8 cellular contexts compared by ENCODE assay signal in genomic region chr7:130959743-130960207, GRCh38.
DNase-seq lines count a peak whose midpoint lies in the region; ATAC-seq and TF ChIP-seq lines count a peak whose summit lies in the region.

No MANE protein-coding gene starts in this region.

- H3K4me1 ChIP-seq in GM23338 (ENCODE audit: insufficient read depth) (peaks cover 7% of the 10 kb centered on the region; the same call in 1 of the 2 replicates), SK-N-SH (ENCODE audit: control insufficient read depth in 1 of 2, insufficient read depth in 2 of 2, low read depth in 1 of 2, low read length in 1 of 2) (peaks cover 4 to 58% of the 10 kb centered on the region in 2 experiments), esophagus (ENCODE audit: control insufficient read depth in 2 of 2, insufficient read depth in 2 of 2, low read length in 1 of 2) (no peaks in the 10 kb centered on the region), aorta (ENCODE audit: control insufficient read depth in 1 of 2, insufficient read depth in 2 of 2, low read length in 2 of 2) (peaks cover 2 to 6% of the 10 kb centered on the region in 2 donors)

- H3K27ac Mint-ChIP-seq in GM23338, result peak overlapping the region; percentile 88
- peak overlapping the region; percentile 95 for H3K27ac Mint-ChIP-seq in stimulated activated naive B cell treated with anti-CD40 and anti-IgM and Interleukin-4, amounts not matched to agents 10 μg/mL and 1 μg/mL and 100 μg/mL, for 72 hours

- ATAC-seq in GM23338, result peak; percentile 45; the same call in 1 of the 3 replicates
- ATAC-seq in stimulated activated naive B cell treated with anti-CD40 and anti-IgM and Interleukin-4, amounts not matched to agents 10 μg/mL and 1 μg/mL and 100 μg/mL, for 72 hours (replicated peaks), result no peak
- no peak for ATAC-seq in GM18868 (IDR thresholded peaks at IDR 0.05; ENCODE audit: unreplicated experiment)
- ATAC-seq in aorta (ENCODE audit: low FRiP score), result no peak

- H3K9me2 ChIP-seq in GM23338 (ENCODE audit: insufficient read depth), result no peaks in the 10 kb centered on the region
- H3K9me2 ChIP-seq in SK-N-SH, result no peaks in the 10 kb centered on the region

- no peak overlapping the region for H2AFZ ChIP-seq in GM23338
- H2AFZ ChIP-seq in SK-N-SH (ENCODE audit: low read depth), result no peak overlapping the region

- no peak for TF ChIP-seq EP300 in SK-N-SH (IDR thresholded peaks at IDR 0.05; ENCODE audit: borderline replicate concordance in 1 of 2, low read depth in 1 of 2, low read length in 1 of 2)

- H3K9me3 ChIP-seq in SK-N-SH (no peaks in the 10 kb centered on the region), esophagus (ENCODE audit: control insufficient read depth in 2 of 2, insufficient read depth in 1 of 2, low read depth in 1 of 2, low read length in 1 of 2) (no peaks in the 10 kb centered on the region), aorta (ENCODE audit: control insufficient read depth, low read length) (no peaks in the 10 kb centered on the region)

- no peak for TF ChIP-seq RAD21 in SK-N-SH (IDR thresholded peaks at IDR 0.05; ENCODE audit: low read length)

- whole genome bisulfite sequencing in SK-N-SH (ENCODE audit: low lambda C conversion rate), result 32% methylated on average over 9 of the region's 9 CpGs
- 44 to 59% methylated on average over 9 of the region's 9 CpGs for WGBS in esophagus, 2 donors
- WGBS in aorta, 2 donors, result 84 to 85% methylated on average over 9 of the region's 9 CpGs

- POLR2A ChIA-PET in BJ (lab: Charles Lee), result interaction anchor here (0.5 to 0.6 kb wide), 2 partner anchors 32 to 150 kb away, joined by 3 to 10 read pairs; no protein-coding TSS in a partner anchor
- POLR2A ChIA-PET in SK-N-SH (lab: Yijun Ruan, JAX), result no interaction called here

- intact Hi-C loops in aorta (cut with DNase I), result no loop called here

- H3K4me1 Mint-ChIP-seq in GM23338, result peaks cover 21% of the 10 kb centered on the region
- H3K4me1 Mint-ChIP-seq in stimulated activated naive B cell treated with anti-CD40 and anti-IgM and Interleukin-4, amounts not matched to agents 10 μg/mL and 1 μg/mL and 100 μg/mL, for 72 hours, result peaks cover 45 to 87% of the 10 kb centered on the region in 2 donors

- peak overlapping the region; percentile 92 for H3K9ac ChIP-seq in SK-N-SH

- peak; percentile 61 for TF ChIP-seq CTCF in BJ (IDR thresholded peaks at IDR 0.05; ENCODE audit: insufficient read depth, low read depth, low read length)
- TF ChIP-seq CTCF in GM23338 (conservative IDR thresholded peaks at IDR 0.05; ENCODE audit: low read depth in 2 of 2), result peak; percentile 61 to 77
- TF ChIP-seq CTCF in SK-N-SH (IDR thresholded peaks at IDR 0.05), result peak; percentile 94

- H3K79me2 ChIP-seq in GM23338 (replicated peaks; ENCODE audit: insufficient read depth), result 0 out of 2 replicates have a peak, but pooled peaks cover 5% of the 10 kb centered on the region
- H3K79me2 ChIP-seq in SK-N-SH (ENCODE audit: insufficient read depth), result peaks cover 73% of the 10 kb centered on the region

- H4K20me1 ChIP-seq in GM23338 (replicated peaks; ENCODE audit: insufficient read depth), result no peaks in the 10 kb centered on the region; the same call in 1 of the 2 replicates
- H4K20me1 ChIP-seq in SK-N-SH (ENCODE audit: insufficient read depth), result no peaks in the 10 kb centered on the region

- no peaks in the 10 kb centered on the region for H3K27me3 ChIP-seq in BJ (ENCODE audit: control insufficient read depth, insufficient read depth, low read length)
- no peaks in the 10 kb centered on the region for H3K27me3 ChIP-seq in GM23338 (ENCODE audit: insufficient read depth)
- H3K27me3 ChIP-seq in SK-N-SH (ENCODE audit: insufficient read depth), result no peaks in the 10 kb centered on the region
- H3K27me3 ChIP-seq in esophagus (ENCODE audit: control insufficient read depth in 1 of 2, insufficient read depth in 2 of 2, low read length in 2 of 2), result no peaks in the 10 kb centered on the region
- H3K27me3 ChIP-seq in aorta (ENCODE audit: control insufficient read depth in 1 of 2, insufficient read depth in 2 of 2, low read length in 1 of 2), result no peaks in the 10 kb centered on the region

- CTCF ChIA-PET in BJ (lab: Yijun Ruan, JAX), result interaction anchor here (0.6 to 2.6 kb wide), 11 partner anchors 8 to 78 kb away, joined by 3 to 12 read pairs (median 4); no protein-coding TSS in a partner anchor
- CTCF ChIA-PET in SK-N-SH (lab: Yijun Ruan, JAX), result interaction anchor here (0.6 to 3.3 kb wide), 10 partner anchors 12 to 94 kb away, joined by 3 to 18 read pairs (median 4); no protein-coding TSS in a partner anchor

- peaks cover 9% of the 10 kb centered on the region; the same call in 2 of the 3 replicates for H3K9me3 Mint-ChIP-seq in GM23338
- H3K9me3 Mint-ChIP-seq in stimulated activated naive B cell treated with anti-CD40 and anti-IgM and Interleukin-4, amounts not matched to agents 10 μg/mL and 1 μg/mL and 100 μg/mL, for 72 hours, result peaks cover 0 to 1% of the 10 kb centered on the region in 2 donors

- no peak for DNase-seq in BJ (ENCODE audit: low read depth)
- peak; percentile 70 for DNase-seq in GM23338 (ENCODE audit: low spot score)
- no peak for DNase-seq in SK-N-SH
- no peak for DNase-seq in stimulated activated naive B cell treated with anti-CD40 and anti-IgM and Interleukin-4, amounts not matched to agents 10 μg/mL and 1 μg/mL and 100 μg/mL, for 72 hours
- no peak for DNase-seq in aorta
- DNase-seq in NCI-H146 treated with DMSO at 0.1 percent for 48 hours (lab: John Stamatoyannopoulos, UW; ENCODE audit: unreplicated experiment), result no peak

- H3K36me3 Mint-ChIP-seq in GM23338 (ENCODE audit: low read depth), result peaks cover 30% of the 10 kb centered on the region
- peaks cover 41 to 62% of the 10 kb centered on the region in 2 donors for H3K36me3 Mint-ChIP-seq in stimulated activated naive B cell treated with anti-CD40 and anti-IgM and Interleukin-4, amounts not matched to agents 10 μg/mL and 1 μg/mL and 100 μg/mL, for 72 hours

- H3K27me3 Mint-ChIP-seq in GM23338 (ENCODE audit: insufficient read depth, low read depth, poor library complexity), result peaks cover 10% of the 10 kb centered on the region
- no peaks in the 10 kb centered on the region for H3K27me3 Mint-ChIP-seq in stimulated activated naive B cell treated with anti-CD40 and anti-IgM and Interleukin-4, amounts not matched to agents 10 μg/mL and 1 μg/mL and 100 μg/mL, for 72 hours

- no peak overlapping the region for H3K4me3 ChIP-seq in BJ (ENCODE audit: low read depth, low read length)
- H3K4me3 ChIP-seq in GM23338, result no peak overlapping the region
- peak overlapping the region; percentile 43 to 53; a peak in 3 of 4 replicates for H3K4me3 ChIP-seq in SK-N-SH (ENCODE audit: low read depth in 2 of 2, low read length in 1 of 2)
- peak overlapping the region in 1 of 2 donors; percentile 45 for H3K4me3 ChIP-seq in esophagus (ENCODE audit: low read depth in 1 of 2, low read length in 2 of 2)
- no peak overlapping the region for H3K4me3 ChIP-seq in aorta (ENCODE audit: low read length in 2 of 2)

- H3K4me3 Mint-ChIP-seq in GM23338, result no peak overlapping the region
- H3K4me3 Mint-ChIP-seq in stimulated activated naive B cell treated with anti-CD40 and anti-IgM and Interleukin-4, amounts not matched to agents 10 μg/mL and 1 μg/mL and 100 μg/mL, for 72 hours, result peak overlapping the region; percentile 82 to 85

- H3K27ac ChIP-seq in GM23338 (ENCODE audit: low read depth) (peak overlapping the region; percentile 9; the same call in 1 of the 2 replicates), SK-N-SH (ENCODE audit: low read depth in 2 of 2, low read length in 1 of 2) (peak overlapping the region; percentile 92 to 100), esophagus (ENCODE audit: low read depth in 2 of 2, low read length in 1 of 2) (peak overlapping the region; percentile 65 to 74), aorta (ENCODE audit: low read depth in 1 of 2, low read length in 2 of 2) (no peak overlapping the region)

- H3K36me3 ChIP-seq in BJ (ENCODE audit: control insufficient read depth, insufficient read depth, low read length) (peaks cover 1% of the 10 kb centered on the region; the same call in 1 of the 2 replicates), GM23338 (ENCODE audit: insufficient read depth) (no peaks in the 10 kb centered on the region; the same call in 1 of the 2 replicates), SK-N-SH (replicated peaks in 1 of 2; ENCODE audit: control insufficient read depth in 1 of 2, insufficient read depth in 2 of 2, low read length in 1 of 2) (peaks cover 2 to 41% of the 10 kb centered on the region in 2 experiments), esophagus (ENCODE audit: control insufficient read depth in 2 of 2, insufficient read depth in 2 of 2, low read length in 1 of 2) (no peaks in the 10 kb centered on the region), aorta (ENCODE audit: control insufficient read depth in 1 of 2, insufficient read depth in 2 of 2, low read length in 1 of 2) (no peaks in the 10 kb centered on the region)

- H3F3A ChIP-seq in GM23338 (replicated peaks; ENCODE audit: low read depth), result no peaks in the 10 kb centered on the region
- peaks cover 64% of the 10 kb centered on the region for H3F3A ChIP-seq in SK-N-SH (replicated peaks; ENCODE audit: insufficient read depth)

- H3K4me2 ChIP-seq in GM23338 (no peak overlapping the region), SK-N-SH (peak overlapping the region; percentile 59)

TF ChIP-seq in GM23338, 12 proteins besides CTCF, POLR2A, EP300 and RAD21 (continues in another document):
- TF ChIP-seq CREB1 (CRISPR knock-in tag; IDR thresholded peaks at IDR 0.05; ENCODE audit: low read depth), result no peak
- no peak for TF ChIP-seq POLR2AphosphoS5 (IDR thresholded peaks at IDR 0.05; ENCODE audit: low read depth)
- TF ChIP-seq EZH2phosphoT487 (IDR thresholded peaks at IDR 0.05; ENCODE audit: unreplicated experiment), result no peak
- no peak for TF ChIP-seq STAT1 (IDR thresholded peaks at IDR 0.05; ENCODE audit: unreplicated experiment)
- TF ChIP-seq EZH2 (IDR thresholded peaks at IDR 0.05; ENCODE audit: low read depth, unreplicated experiment), result no peak

TF ChIP-seq in SK-N-SH, 30 proteins besides CTCF, POLR2A, EP300 and RAD21 (continues in another document):
- TF ChIP-seq FOXM1 (IDR thresholded peaks at IDR 0.05; ENCODE audit: low read depth), result no peak
- TF ChIP-seq, protein P1, sequence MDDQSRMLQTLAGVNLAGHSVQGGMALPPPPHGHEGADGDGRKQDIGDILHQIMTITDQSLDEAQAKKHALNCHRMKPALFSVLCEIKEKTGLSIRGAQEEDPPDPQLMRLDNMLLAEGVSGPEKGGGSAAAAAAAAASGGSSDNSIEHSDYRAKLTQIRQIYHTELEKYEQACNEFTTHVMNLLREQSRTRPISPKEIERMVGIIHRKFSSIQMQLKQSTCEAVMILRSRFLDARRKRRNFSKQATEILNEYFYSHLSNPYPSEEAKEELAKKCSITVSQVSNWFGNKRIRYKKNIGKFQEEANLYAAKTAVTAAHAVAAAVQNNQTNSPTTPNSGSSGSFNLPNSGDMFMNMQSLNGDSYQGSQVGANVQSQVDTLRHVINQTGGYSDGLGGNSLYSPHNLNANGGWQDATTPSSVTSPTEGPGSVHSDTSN (IDR thresholded peaks at IDR 0.05), result peak; percentile 71
- TF ChIP-seq SIN3A (IDR thresholded peaks at IDR 0.05; ENCODE audit: borderline replicate concordance, low read depth, low read length), result peak; percentile 61; the same call in 1 of the 2 replicates
- no peak for TF ChIP-seq YY1 (IDR thresholded peaks at IDR 0.05; ENCODE audit: low read depth)

Comparison
In these comparisons a context has a peak if more than half of its experiments do, and no peak if none do; other contexts are left out.
1. H3K4me3 ChIP-seq: peak in SK-N-SH (2 of 2); none in BJ (single experiment), GM23338 (single experiment) and aorta (0 of 2).
2. H3K27ac ChIP-seq: peak in GM23338 (single experiment), SK-N-SH (2 of 2) and esophagus (2 of 2); none in aorta (0 of 2).
3. Peak in every context shown above with its lines, with median percentiles within 50 percentile points of each other: CTCF ChIP-seq.